ENCODE assay signal across 12 cellular contexts in the genomic region with DNA sequence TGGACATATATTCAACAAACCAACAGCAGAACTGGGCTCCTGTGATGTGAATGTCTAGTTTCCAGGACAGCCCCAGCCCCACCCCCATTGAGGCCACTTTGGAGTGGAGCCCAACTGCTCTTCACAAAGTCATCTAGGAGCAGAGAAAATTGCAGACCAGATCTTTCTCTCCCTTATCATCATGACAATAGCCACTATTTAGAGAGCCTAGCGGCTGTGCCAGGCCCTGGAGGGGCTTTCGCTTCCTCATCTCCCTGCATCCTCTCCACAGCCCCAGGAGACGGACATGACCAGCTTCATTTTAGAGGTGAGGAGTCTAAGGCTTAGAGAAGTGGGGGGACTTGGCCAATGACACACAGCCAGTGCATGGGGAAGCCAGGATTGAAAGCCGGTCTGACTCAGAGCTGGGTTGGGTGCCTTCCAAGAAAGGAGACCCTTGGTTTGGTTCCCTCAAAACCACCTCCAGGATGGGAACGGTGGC. TPM values are rescaled to one million over a fixed set of nuclear protein-coding genes. Genes with fewer than 3 reads are reported as not detected.
DNase-seq lines count a peak whose midpoint lies in the region; ATAC-seq and TF ChIP-seq lines count a peak whose summit lies in the region.
"Had no signal": no experiment of that assay in that cellular context is flagged by ENCODE, and none has a peak within 500 bp of the region (broad histone marks: within the 10 kb centered on the region; RNA-seq: fewer than 3 reads in every experiment).

No MANE protein-coding gene starts in this region.

- peaks cover 20% of the 10 kb centered on the region for H3F3A ChIP-seq in neural progenitor cell (ENCODE audit: low read depth)

- no peak overlapping the region for H2AFZ ChIP-seq in neural progenitor cell (replicated peaks)

- H3K27me3 Mint-ChIP-seq in neural progenitor cell (ENCODE audit: insufficient read depth, low read depth): peaks cover 9% of the 10 kb centered on the region
- H3K27me3 Mint-ChIP-seq: memory B cell had no signal

- H3K4me1 ChIP-seq in ES-I3 (ENCODE audit: insufficient read depth, low read length): peaks cover 23% of the 10 kb centered on the region
- peaks cover 16% of the 10 kb centered on the region for H3K4me1 ChIP-seq in neural progenitor cell

- H3K27me3 ChIP-seq in neural progenitor cell: no peaks in the 10 kb centered on the region

- no peak for ATAC-seq in HG03432 (IDR thresholded peaks at IDR 0.05; ENCODE audit: unreplicated experiment)
- no peak for ATAC-seq in GM21619 (IDR thresholded peaks at IDR 0.05; ENCODE audit: unreplicated experiment)
- no peak for ATAC-seq in HG03439 (IDR thresholded peaks at IDR 0.05; ENCODE audit: unreplicated experiment)

- peaks cover 7% of the 10 kb centered on the region for H3K36me3 Mint-ChIP-seq in neural progenitor cell

- H3K4me2 ChIP-seq in neural progenitor cell: peak overlapping the region; percentile 86

- H3K27ac ChIP-seq in neural progenitor cell: no peak overlapping the region

- H3K27ac Mint-ChIP-seq in neural progenitor cell: peak overlapping the region; percentile 61
- H3K27ac Mint-ChIP-seq: activated T-helper 2 cell treated with anti-CD3 and anti-CD28 coated beads, Interferon-gamma antibody, Interleukin-2, Interleukin-4, amounts not matched to agents 10 μg/mL and 5 μg/mL and 100 μg/mL, durations not matched to agents 14 hours and 24 hours and 36 hours; memory B cell had no signal

- H3K4me3 ChIP-seq in neural progenitor cell: peak overlapping the region; percentile 60

- H3K36me3 ChIP-seq in ES-I3 (ENCODE audit: insufficient read depth, low read length): no peaks in the 10 kb centered on the region
- H3K36me3 ChIP-seq in neural progenitor cell: no peaks in the 10 kb centered on the region

- TF ChIP-seq POLR2A in erythroblast (IDR thresholded peaks at IDR 0.05; ENCODE audit: low read length): no peak

- H3K9me3 Mint-ChIP-seq in neural progenitor cell: no peaks in the 10 kb centered on the region
- H3K9me3 Mint-ChIP-seq: activated T-helper 2 cell treated with anti-CD3 and anti-CD28 coated beads, Interferon-gamma antibody, Interleukin-2, Interleukin-4, amounts not matched to agents 10 μg/mL and 5 μg/mL and 100 μg/mL, durations not matched to agents 14 hours and 24 hours and 36 hours; memory B cell had no signal

- DNase-seq in NOMO-1 treated with DMSO at 0.1 percent for 48 hours (lab: John Stamatoyannopoulos, UW; ENCODE audit: unreplicated experiment): peak; percentile 68
- peak; percentile 43 to 64 for DNase-seq in erythroblast (lab: John Stamatoyannopoulos, UW)
- DNase-seq in neural progenitor cell (ENCODE audit: low spot score): no peak
- DNase-seq in activated T-cell treated with anti-CD3 and anti-CD28 coated beads for 4 hours: no peak
- DNase-seq: effector memory CD4-positive, alpha-beta T cell had no signal

- H3K9ac ChIP-seq in ES-I3 (ENCODE audit: low read depth, low read length) (peak overlapping the region; percentile 58), neural progenitor cell (no peak overlapping the region)

- H3K79me2 ChIP-seq in neural progenitor cell (ENCODE audit: low read depth): no peaks in the 10 kb centered on the region

- H4K20me1 ChIP-seq in neural progenitor cell (ENCODE audit: low read depth): peaks cover 6% of the 10 kb centered on the region

- peak overlapping the region; percentile 14 for H3K4me3 Mint-ChIP-seq in neural progenitor cell
- H3K4me3 Mint-ChIP-seq: memory B cell had no signal

- peaks cover 28% of the 10 kb centered on the region for H3K4me1 Mint-ChIP-seq in neural progenitor cell
- H3K4me1 Mint-ChIP-seq: memory B cell had no signal

- H3K9me3 ChIP-seq in ES-I3 (ENCODE audit: control insufficient read depth, insufficient read depth, low read length): no peaks in the 10 kb centered on the region
- no peaks in the 10 kb centered on the region for H3K9me3 ChIP-seq in neural progenitor cell (ENCODE audit: low read depth)

- no peak for TF ChIP-seq CTCF in neural progenitor cell (IDR thresholded peaks at IDR 0.05)

RNA-seq across cellular contexts. Expression of a gene that starts 1.4 kb away (rescaled TPM):
- 2.7 and 17.6 TPM in 2 replicates for total RNA-seq in neural progenitor cell (ENCODE audit: low replicate concordance)
- total RNA-seq: activated T-helper 2 cell treated with anti-CD3 and anti-CD28 coated beads, Interferon-gamma antibody, Interleukin-2, Interleukin-4, amounts not matched to agents 10 μg/mL and 5 μg/mL and 100 μg/mL, durations not matched to agents 14 hours and 24 hours and 36 hours; T-helper 1 cell treated with Interleukin-12 subunit alpha and Interleukin-12 subunit beta and Interleukin-4 antibody, amounts not matched to agents 30 ng/mL and 1 ng/mL, for 36 hours had no signal

RNA-seq across cellular contexts. Expression of a gene that starts 15.7 kb away (rescaled TPM):
- total RNA-seq in neural progenitor cell (ENCODE audit: low replicate concordance): 0.30 and 0.68 TPM in 2 replicates

RNA-seq across cellular contexts. Expression of a gene that starts 16.7 kb away (rescaled TPM):
- 59.7 and 71.7 TPM in 2 replicates for total RNA-seq in neural progenitor cell (ENCODE audit: low replicate concordance)

RNA-seq across cellular contexts. Expression of a gene that starts 25.9 kb away (rescaled TPM):
- total RNA-seq in neural progenitor cell (ENCODE audit: low replicate concordance): 19.8 and 38.1 TPM in 2 replicates

RNA-seq across cellular contexts. Expression of a gene that starts 39.5 kb away (rescaled TPM):
- total RNA-seq in neural progenitor cell (ENCODE audit: low replicate concordance): 95.9 and 137 TPM in 2 replicates

Comparison
In these comparisons a context has a peak if more than half of its experiments do, and no peak if none do; other contexts are left out.
1. DNase-seq: peak in NOMO-1 treated with DMSO at 0.1 percent for 48 hours (single experiment) and erythroblast (2 of 2); none in neural progenitor cell (single experiment) and activated T-cell treated with anti-CD3 and anti-CD28 coated beads for 4 hours (single experiment).